ENCODE assay signal across 9 cellular contexts in the genomic region with DNA sequence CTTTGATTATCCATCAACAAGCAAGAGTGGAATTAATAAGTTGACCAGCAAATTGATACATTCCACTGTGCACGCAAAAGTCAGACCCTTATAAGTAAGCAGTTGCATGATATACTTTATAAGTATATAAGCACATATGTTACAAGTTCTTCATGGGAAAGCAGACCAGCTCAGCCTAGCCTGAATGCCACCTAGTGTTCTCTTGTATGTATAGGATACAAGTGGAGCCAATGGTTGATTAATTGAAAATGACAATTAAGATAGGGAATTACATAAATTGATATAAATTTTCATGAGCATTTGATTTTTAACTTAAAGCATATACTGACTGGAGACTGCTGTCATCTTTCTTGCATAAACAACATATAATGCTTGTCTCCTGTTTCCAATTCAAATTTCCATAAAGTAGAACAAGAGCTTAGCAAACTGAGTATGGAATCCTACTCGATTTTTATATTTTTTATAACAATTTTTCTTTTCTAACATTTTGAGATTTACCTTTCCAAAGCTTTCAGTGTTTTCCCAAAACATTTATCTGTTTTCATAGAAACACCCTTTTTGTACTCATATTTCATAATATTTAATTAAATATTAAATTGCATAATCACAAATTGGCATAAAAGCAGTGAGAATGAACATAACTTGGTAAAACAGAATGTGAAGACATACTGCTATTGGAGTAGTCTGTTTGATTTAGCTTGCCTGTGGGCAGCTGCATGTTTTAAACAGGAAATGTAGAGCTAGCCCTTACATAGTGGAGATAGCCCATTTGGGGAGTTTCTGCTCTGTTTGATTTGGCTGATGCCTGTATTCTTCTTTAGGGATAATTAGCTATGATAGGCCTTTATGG.
A peak's percentile ranks its signal among the peaks of the same experiment; 100 is the strongest.
DNase-seq lines count a peak whose midpoint lies in the region; FAIRE-seq and TF ChIP-seq lines count a peak whose summit lies in the region.
"Had no signal": no experiment of that assay in that cellular context is flagged by ENCODE, and none has a peak within 500 bp of the region (broad histone marks: within the 10 kb centered on the region; RNA-seq: fewer than 3 reads in every experiment).

No MANE protein-coding gene starts in this region.

- CTCF ChIA-PET in activated naive CD4-positive, alpha-beta T cell treated with anti-CD3 and anti-CD28 coated beads for 36 hours (lab: Charles Lee), result interaction anchor here (0.7 to 1.5 kb wide), 7 partner anchors 10 to 315 kb away, joined by 3 to 12 read pairs (median 3); no protein-coding TSS in a partner anchor

- DNase-seq in activated naive CD4-positive, alpha-beta T cell treated with anti-CD3 and anti-CD28 coated beads for 36 hours, result peak; percentile 18
- no peak for DNase-seq in activated naive CD4-positive, alpha-beta T cell treated with anti-CD3 and anti-CD28 coated beads, Interleukin-2, amount 50 U/mL, for 16 hours
- DNase-seq in NCI-H1694 (lab: John Stamatoyannopoulos, UW), result peak; percentile 61
- DNase-seq in astrocyte (ENCODE audit: low read depth), result peak; percentile 23
- DNase-seq in iris pigment epithelial cell (ENCODE audit: low read depth), result peak; percentile 72
- DNase-seq in effector memory CD4-positive, alpha-beta T cell, result no peak
- DNase-seq in suprapubic skin (ENCODE audit: low spot score in 2 of 2), result no peak
- DNase-seq in islet precursor cell, result no peak

- WGBS in suprapubic skin, result 55% methylated on average over 2 of the region's 2 CpGs

- FAIRE-seq in astrocyte (lab: Jason Lieb, UNC), result no peak

- H3K36me3 Mint-ChIP-seq in activated naive CD4-positive, alpha-beta T cell treated with anti-CD3 and anti-CD28 coated beads for 36 hours (ENCODE audit: low read depth), result no peaks in the 10 kb centered on the region
- no peaks in the 10 kb centered on the region for H3K36me3 Mint-ChIP-seq in astrocyte (ENCODE audit: low read depth, unreplicated experiment)

- TF ChIP-seq EP300 in suprapubic skin (IDR thresholded peaks at IDR 0.05), result no peak

- intact Hi-C loops in activated naive CD4-positive, alpha-beta T cell treated with anti-CD3 and anti-CD28 coated beads for 36 hours (cut with micrococcal nuclease), result loop anchor here (1.0 to 5.0 kb wide), 3 partner anchors 62 to 381 kb away; a partner anchor contains a TSS

- H3K4me1 ChIP-seq in astrocyte (ENCODE audit: insufficient read depth, low read length) (peaks cover 8% of the 10 kb centered on the region), suprapubic skin (peaks cover 35% of the 10 kb centered on the region)
- no peaks in the 10 kb centered on the region for H3K4me1 ChIP-seq in effector memory CD4-positive, alpha-beta T cell (ENCODE audit: control insufficient read depth, insufficient read depth, low read length, poor library complexity, severe bottlenecking)

- H3K4me1 Mint-ChIP-seq in activated naive CD4-positive, alpha-beta T cell treated with anti-CD3 and anti-CD28 coated beads for 36 hours (ENCODE audit: low read depth), result no peaks in the 10 kb centered on the region
- peaks cover 15% of the 10 kb centered on the region for H3K4me1 Mint-ChIP-seq in astrocyte (ENCODE audit: low read depth, unreplicated experiment)
- H3K4me1 Mint-ChIP-seq: activated naive CD4-positive, alpha-beta T cell treated with anti-CD3 and anti-CD28 coated beads, Interleukin-2, amount 50 U/mL, for 24 hours had no signal

- H3K9me3 Mint-ChIP-seq in activated naive CD4-positive, alpha-beta T cell treated with anti-CD3 and anti-CD28 coated beads for 36 hours, result no peaks in the 10 kb centered on the region
- H3K9me3 Mint-ChIP-seq in astrocyte (ENCODE audit: unreplicated experiment), result peaks cover 1% of the 10 kb centered on the region

- no peak overlapping the region for H3K4me2 ChIP-seq in astrocyte (ENCODE audit: low read length)

- H3K36me3 ChIP-seq in astrocyte (ENCODE audit: insufficient read depth, low read length) (no peaks in the 10 kb centered on the region), suprapubic skin (no peaks in the 10 kb centered on the region)
- no peaks in the 10 kb centered on the region for H3K36me3 ChIP-seq in effector memory CD4-positive, alpha-beta T cell (ENCODE audit: control insufficient read depth, insufficient read depth, low read length)

- H3K9me3 ChIP-seq in astrocyte (ENCODE audit: insufficient read depth, low read depth, low read length), result no peaks in the 10 kb centered on the region
- H3K9me3 ChIP-seq in effector memory CD4-positive, alpha-beta T cell (ENCODE audit: control insufficient read depth, low read length), result no peaks in the 10 kb centered on the region
- H3K9me3 ChIP-seq in suprapubic skin, result no peaks in the 10 kb centered on the region

- H3K27ac ChIP-seq in astrocyte (ENCODE audit: low read depth, low read length) (no peak overlapping the region), suprapubic skin (no peak overlapping the region)
- H3K27ac ChIP-seq in effector memory CD4-positive, alpha-beta T cell (ENCODE audit: insufficient read depth, low read length, poor library complexity, severe bottlenecking), result no peak overlapping the region

- peak; percentile 55 for TF ChIP-seq CTCF in astrocyte (IDR thresholded peaks at IDR 0.05; ENCODE audit: insufficient read depth, low read depth, low read length)
- peak in 1 of 2 donors; percentile 29 for TF ChIP-seq CTCF in suprapubic skin (IDR thresholded peaks at IDR 0.05)

- H3K27me3 ChIP-seq in astrocyte (ENCODE audit: insufficient read depth, low read length) (no peaks in the 10 kb centered on the region), suprapubic skin (no peaks in the 10 kb centered on the region)
- H3K27me3 ChIP-seq in effector memory CD4-positive, alpha-beta T cell (replicated peaks; ENCODE audit: control insufficient read depth, insufficient read depth, low read length, poor library complexity, severe bottlenecking), result no peaks in the 10 kb centered on the region

- H3K79me2 ChIP-seq in astrocyte (ENCODE audit: insufficient read depth, low read length), result peaks cover 19% of the 10 kb centered on the region

- H3K27ac Mint-ChIP-seq in activated naive CD4-positive, alpha-beta T cell treated with anti-CD3 and anti-CD28 coated beads for 36 hours, result no peak overlapping the region
- no peak overlapping the region for H3K27ac Mint-ChIP-seq in astrocyte (ENCODE audit: unreplicated experiment)
- H3K27ac Mint-ChIP-seq: activated naive CD4-positive, alpha-beta T cell treated with anti-CD3 and anti-CD28 coated beads, Interleukin-2, amount 50 U/mL, for 24 hours had no signal

- H4K20me1 ChIP-seq in astrocyte (ENCODE audit: insufficient read depth, low read length), result no peaks in the 10 kb centered on the region

- H2AFZ ChIP-seq in astrocyte (ENCODE audit: low read depth, low read length), result no peak overlapping the region

- H3K4me3 Mint-ChIP-seq in activated naive CD4-positive, alpha-beta T cell treated with anti-CD3 and anti-CD28 coated beads for 36 hours, result no peak overlapping the region
- H3K4me3 Mint-ChIP-seq in astrocyte (ENCODE audit: unreplicated experiment), result no peak overlapping the region
- H3K4me3 Mint-ChIP-seq: activated naive CD4-positive, alpha-beta T cell treated with anti-CD3 and anti-CD28 coated beads, Interleukin-2, amount 50 U/mL, for 24 hours had no signal

- no peak for TF ChIP-seq POLR2A in suprapubic skin (IDR thresholded peaks at IDR 0.05)

- H3K27me3 Mint-ChIP-seq in activated naive CD4-positive, alpha-beta T cell treated with anti-CD3 and anti-CD28 coated beads for 36 hours (ENCODE audit: low read depth), result no peaks in the 10 kb centered on the region
- no peaks in the 10 kb centered on the region for H3K27me3 Mint-ChIP-seq in astrocyte (ENCODE audit: low read depth, unreplicated experiment)
- H3K27me3 Mint-ChIP-seq: activated naive CD4-positive, alpha-beta T cell treated with anti-CD3 and anti-CD28 coated beads, Interleukin-2, amount 50 U/mL, for 24 hours had no signal

- H3K9ac ChIP-seq in astrocyte (ENCODE audit: low read length), result no peak overlapping the region

- H3K4me3 ChIP-seq in astrocyte (ENCODE audit: insufficient read depth, low read depth, low read length) (no peak overlapping the region), suprapubic skin (no peak overlapping the region)
- no peak overlapping the region for H3K4me3 ChIP-seq in effector memory CD4-positive, alpha-beta T cell (ENCODE audit: insufficient read depth, low read depth, low read length, poor library complexity, severe bottlenecking)

Comparison
In these comparisons a context has a peak if more than half of its experiments do, and no peak if none do; other contexts are left out.
1. DNase-seq: peak in activated naive CD4-positive, alpha-beta T cell treated with anti-CD3 and anti-CD28 coated beads for 36 hours (single experiment), NCI-H1694 (single experiment), astrocyte (single experiment) and iris pigment epithelial cell (single experiment); none in activated naive CD4-positive, alpha-beta T cell treated with anti-CD3 and anti-CD28 coated beads, Interleukin-2, amount 50 U/mL, for 16 hours (single experiment), effector memory CD4-positive, alpha-beta T cell (0 of 3), suprapubic skin (0 of 2) and islet precursor cell (single experiment).